18 cellular contexts compared by ENCODE assay signal in the genomic region with DNA sequence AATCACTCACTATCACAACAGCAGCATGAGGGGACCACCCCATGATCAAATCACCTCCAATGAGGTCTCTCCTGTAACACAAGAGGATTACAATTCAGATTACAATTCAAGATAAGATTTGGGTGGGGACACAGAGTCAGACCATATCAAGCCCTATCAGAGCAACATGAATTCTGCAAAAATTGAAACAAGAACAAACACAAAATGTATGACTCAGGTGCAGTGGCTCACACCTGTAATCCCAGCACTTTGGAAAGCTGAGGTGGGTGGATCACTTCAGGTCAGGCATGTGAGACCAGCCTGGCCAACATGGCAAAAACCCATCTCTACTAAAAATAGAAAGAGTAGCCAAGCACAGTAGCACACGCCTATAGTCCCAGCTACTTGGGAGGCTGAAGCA. TPM values are rescaled to one million over a fixed set of nuclear protein-coding genes. Genes with fewer than 3 reads are reported as not detected.
A peak's percentile ranks its signal among the peaks of the same experiment; 100 is the strongest.
DNase-seq lines count a peak whose midpoint lies in the region; ATAC-seq, FAIRE-seq and TF ChIP-seq lines count a peak whose summit lies in the region.
"Had no signal": no experiment of that assay in that cellular context is flagged by ENCODE, and none has a peak within 500 bp of the region (broad histone marks: within the 10 kb centered on the region; RNA-seq: fewer than 3 reads in every experiment).

No MANE protein-coding gene starts in this region.

- no peak for ATAC-seq in natural killer cell treated with Interleukin-12 subunit alpha and Interleukin-12 subunit beta and Interleukin-15 and Interleukin-18, amount 100 ng/mL, for 72 hours
- ATAC-seq in natural killer cell (no peak), left ventricle myocardium superior (no peak)

- no peak for DNase-seq in natural killer cell treated with Interleukin-12 subunit alpha and Interleukin-12 subunit beta and Interleukin-15 and Interleukin-18, amount 100 ng/mL, for 72 hours (ENCODE audit: low spot score)
- no peak for DNase-seq in natural killer cell
- peak; percentile 48 for DNase-seq in epithelial cell of esophagus (ENCODE audit: low read depth)
- DNase-seq in urothelium cell line (ENCODE audit: low spot score), result no peak
- no peak for DNase-seq in NCI-H187 (lab: John Stamatoyannopoulos, UW)
- DNase-seq in left ventricle myocardium superior, result no peak
- DNase-seq: C1 segment of cervical spinal cord; Calu3; CD4-positive, alpha-beta memory T cell; COR-L47; DMS53; DMS79 treated with DMSO at 0.1 percent for 48 hours; GF-D8; GM23248; H7; HCEC 1CT had no signal

- H3K4me3 ChIP-seq in epithelial cell of esophagus (ENCODE audit: low read length), result no peak overlapping the region
- H3K4me3 ChIP-seq: GM23248 had no signal

- peaks cover 8% of the 10 kb centered on the region for H3K36me3 Mint-ChIP-seq in natural killer cell treated with Interleukin-12 subunit alpha and Interleukin-12 subunit beta and Interleukin-15 and Interleukin-18, amount 100 ng/mL, for 72 hours
- no peaks in the 10 kb centered on the region for H3K36me3 Mint-ChIP-seq in natural killer cell

- H3K4me3 Mint-ChIP-seq in natural killer cell treated with Interleukin-12 subunit alpha and Interleukin-12 subunit beta and Interleukin-15 and Interleukin-18, amount 100 ng/mL, for 72 hours, result no peak overlapping the region
- H3K4me3 Mint-ChIP-seq in natural killer cell, result no peak overlapping the region

- H3K4me1 Mint-ChIP-seq in natural killer cell treated with Interleukin-12 subunit alpha and Interleukin-12 subunit beta and Interleukin-15 and Interleukin-18, amount 100 ng/mL, for 72 hours (ENCODE audit: low read depth in 2 of 2), result peaks cover 6 to 8% of the 10 kb centered on the region in 2 donors
- H3K4me1 Mint-ChIP-seq in natural killer cell, result peaks cover 6 to 8% of the 10 kb centered on the region in 2 donors

- FAIRE-seq in urothelium cell line (lab: Jason Lieb, UNC), result peak; percentile 23
- FAIRE-seq: GM12891, H1 had no signal

- H3K27me3 Mint-ChIP-seq in natural killer cell treated with Interleukin-12 subunit alpha and Interleukin-12 subunit beta and Interleukin-15 and Interleukin-18, amount 100 ng/mL, for 72 hours, result peaks cover 0 to 6% of the 10 kb centered on the region in 2 donors
- H3K27me3 Mint-ChIP-seq in natural killer cell (ENCODE audit: low read depth in 2 of 2), result peaks cover 9 to 18% of the 10 kb centered on the region in 2 donors
- H3K27me3 Mint-ChIP-seq: CD4-positive, alpha-beta memory T cell had no signal

- TF ChIP-seq CTCF in natural killer cell (IDR thresholded peaks at IDR 0.05) (no peak), epithelial cell of esophagus (IDR thresholded peaks at IDR 0.05; ENCODE audit: insufficient read depth, low read depth, low read length, missing control alignments) (no peak)

- no peaks in the 10 kb centered on the region for H3K9me3 Mint-ChIP-seq in natural killer cell treated with Interleukin-12 subunit alpha and Interleukin-12 subunit beta and Interleukin-15 and Interleukin-18, amount 100 ng/mL, for 72 hours
- no peaks in the 10 kb centered on the region for H3K9me3 Mint-ChIP-seq in natural killer cell

- H3K27ac Mint-ChIP-seq in natural killer cell treated with Interleukin-12 subunit alpha and Interleukin-12 subunit beta and Interleukin-15 and Interleukin-18, amount 100 ng/mL, for 72 hours, result peak overlapping the region; percentile 32 to 81
- H3K27ac Mint-ChIP-seq in natural killer cell, result no peak overlapping the region
- H3K27ac Mint-ChIP-seq: CD4-positive, alpha-beta memory T cell had no signal

- intact Hi-C loops in natural killer cell (cut with micrococcal nuclease), result no loop called here
- intact Hi-C loops in left ventricle myocardium superior (cut with micrococcal nuclease), result no loop called here

RNA-seq across cellular contexts. Expression of gene HPSE, which starts 13.4 kb away (rescaled TPM):
- 10 to 100 TPM; 12.4 to 13.9 TPM for total RNA-seq in natural killer cell treated with Interleukin-12 subunit alpha and Interleukin-12 subunit beta and Interleukin-15 and Interleukin-18, amount 100 ng/mL, for 72 hours
- total RNA-seq in natural killer cell (1 to 10 TPM in 2 of 3 donors, under 1 TPM in 1; 0.89 to 2.6 (median 1.5) TPM), left ventricle myocardium superior (1.3 TPM)

Comparison
In these comparisons a context has a peak if more than half of its experiments do, and no peak if none do; other contexts are left out.
1. H3K27ac Mint-ChIP-seq: peak in natural killer cell treated with Interleukin-12 subunit alpha and Interleukin-12 subunit beta and Interleukin-15 and Interleukin-18, amount 100 ng/mL, for 72 hours (2 of 2); none in natural killer cell (0 of 2).